In the genomic region with DNA sequence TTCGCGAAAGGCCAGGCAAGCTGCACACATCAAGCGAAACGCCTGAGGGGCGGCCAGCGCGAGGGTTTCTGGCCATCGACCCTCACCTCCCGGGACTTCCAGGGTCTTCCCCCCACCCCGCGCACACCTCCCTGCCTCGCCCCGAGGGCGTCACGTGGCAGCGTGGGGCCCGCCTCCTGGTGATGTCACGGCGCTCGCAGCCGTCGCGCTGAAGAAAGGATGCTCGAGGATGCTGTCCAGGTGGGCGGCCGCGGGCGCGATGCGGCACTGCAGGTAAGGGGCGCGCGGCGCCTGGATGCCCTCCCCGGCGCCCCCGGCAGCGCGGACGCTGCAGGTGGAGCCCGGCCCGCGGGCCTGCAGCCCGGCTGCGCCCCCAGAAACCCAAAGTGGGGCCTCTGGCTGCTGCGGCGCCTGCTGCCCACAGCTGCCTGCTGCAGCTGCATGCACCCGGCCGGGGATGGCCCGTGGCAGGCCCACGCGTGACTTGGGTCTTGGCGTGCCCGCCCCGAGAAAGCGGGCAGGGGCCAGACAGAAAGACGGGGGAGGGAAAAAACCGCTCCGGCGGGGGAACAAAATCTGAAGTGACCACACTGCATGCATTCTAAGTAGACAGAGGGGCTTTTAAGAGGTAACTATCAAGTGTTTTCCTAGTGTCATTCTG, we compare ENCODE assay signal across 1 cellular context.
TF ChIP-seq lines count a peak whose summit lies in the region.

No MANE protein-coding gene starts in this region.

TF ChIP-seq in HepG2, 621 proteins besides CTCF, POLR2A, EP300 and RAD21 (continued from another document):
- TF ChIP-seq, protein P1, sequence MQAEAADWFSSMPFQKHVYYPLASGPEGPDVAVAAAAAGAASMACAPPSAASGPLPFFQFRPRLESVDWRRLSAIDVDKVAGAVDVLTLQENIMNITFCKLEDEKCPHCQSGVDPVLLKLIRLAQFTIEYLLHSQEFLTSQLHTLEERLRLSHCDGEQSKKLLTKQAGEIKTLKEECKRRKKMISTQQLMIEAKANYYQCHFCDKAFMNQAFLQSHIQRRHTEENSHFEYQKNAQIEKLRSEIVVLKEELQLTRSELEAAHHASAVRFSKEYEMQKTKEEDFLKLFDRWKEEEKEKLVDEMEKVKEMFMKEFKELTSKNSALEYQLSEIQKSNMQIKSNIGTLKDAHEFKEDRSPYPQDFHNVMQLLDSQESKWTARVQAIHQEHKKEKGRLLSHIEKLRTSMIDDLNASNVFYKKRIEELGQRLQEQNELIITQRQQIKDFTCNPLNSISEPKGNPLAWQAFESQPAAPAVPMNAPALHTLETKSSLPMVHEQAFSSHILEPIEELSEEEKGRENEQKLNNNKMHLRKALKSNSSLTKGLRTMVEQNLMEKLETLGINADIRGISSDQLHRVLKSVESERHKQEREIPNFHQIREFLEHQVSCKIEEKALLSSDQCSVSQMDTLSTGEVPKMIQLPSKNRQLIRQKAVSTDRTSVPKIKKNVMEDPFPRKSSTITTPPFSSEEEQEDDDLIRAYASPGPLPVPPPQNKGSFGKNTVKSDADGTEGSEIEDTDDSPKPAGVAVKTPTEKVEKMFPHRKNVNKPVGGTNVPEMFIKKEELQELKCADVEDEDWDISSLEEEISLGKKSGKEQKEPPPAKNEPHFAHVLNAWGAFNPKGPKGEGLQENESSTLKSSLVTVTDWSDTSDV (CRISPR knock-in tag; IDR thresholded peaks at IDR 0.05), result no peak
- TF ChIP-seq SAP130 (CRISPR knock-in tag; IDR thresholded peaks at IDR 0.05; ENCODE audit: low read depth), result no peak
- no peak for TF ChIP-seq ZBTB1 (CRISPR knock-in tag; IDR thresholded peaks at IDR 0.05; ENCODE audit: borderline replicate concordance)
- TF ChIP-seq ZNF619 (CRISPR knock-in tag; IDR thresholded peaks at IDR 0.05), result no peak
- TF ChIP-seq, protein P2, sequence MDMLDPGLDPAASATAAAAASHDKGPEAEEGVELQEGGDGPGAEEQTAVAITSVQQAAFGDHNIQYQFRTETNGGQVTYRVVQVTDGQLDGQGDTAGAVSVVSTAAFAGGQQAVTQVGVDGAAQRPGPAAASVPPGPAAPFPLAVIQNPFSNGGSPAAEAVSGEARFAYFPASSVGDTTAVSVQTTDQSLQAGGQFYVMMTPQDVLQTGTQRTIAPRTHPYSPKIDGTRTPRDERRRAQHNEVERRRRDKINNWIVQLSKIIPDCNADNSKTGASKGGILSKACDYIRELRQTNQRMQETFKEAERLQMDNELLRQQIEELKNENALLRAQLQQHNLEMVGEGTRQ (IDR thresholded peaks at IDR 0.05; ENCODE audit: low read depth, low read length), result no peak
- TF ChIP-seq, protein P2 (CRISPR knock-in tag; IDR thresholded peaks at IDR 0.05; ENCODE audit: borderline replicate concordance), result no peak
- TF ChIP-seq FOXP1 (IDR thresholded peaks at IDR 0.05), result no peak
- TF ChIP-seq FOXP1 (CRISPR knock-in tag; IDR thresholded peaks at IDR 0.05), result no peak
- no peak for TF ChIP-seq ZNF788 (CRISPR knock-in tag; IDR thresholded peaks at IDR 0.05; ENCODE audit: borderline replicate concordance)
- TF ChIP-seq KLF12 (CRISPR knock-in tag; IDR thresholded peaks at IDR 0.05; ENCODE audit: borderline replicate concordance), result no peak
- TF ChIP-seq SMARCC2 (IDR thresholded peaks at IDR 0.05), result no peak
- no peak for TF ChIP-seq NFKBIZ (CRISPR knock-in tag; IDR thresholded peaks at IDR 0.05)
- no peak for TF ChIP-seq NFATC3 (CRISPR knock-in tag; IDR thresholded peaks at IDR 0.05)
- no peak for TF ChIP-seq MED8 (CRISPR knock-in tag; IDR thresholded peaks at IDR 0.05; ENCODE audit: insufficient replicate concordance)
- TF ChIP-seq, protein P3, sequence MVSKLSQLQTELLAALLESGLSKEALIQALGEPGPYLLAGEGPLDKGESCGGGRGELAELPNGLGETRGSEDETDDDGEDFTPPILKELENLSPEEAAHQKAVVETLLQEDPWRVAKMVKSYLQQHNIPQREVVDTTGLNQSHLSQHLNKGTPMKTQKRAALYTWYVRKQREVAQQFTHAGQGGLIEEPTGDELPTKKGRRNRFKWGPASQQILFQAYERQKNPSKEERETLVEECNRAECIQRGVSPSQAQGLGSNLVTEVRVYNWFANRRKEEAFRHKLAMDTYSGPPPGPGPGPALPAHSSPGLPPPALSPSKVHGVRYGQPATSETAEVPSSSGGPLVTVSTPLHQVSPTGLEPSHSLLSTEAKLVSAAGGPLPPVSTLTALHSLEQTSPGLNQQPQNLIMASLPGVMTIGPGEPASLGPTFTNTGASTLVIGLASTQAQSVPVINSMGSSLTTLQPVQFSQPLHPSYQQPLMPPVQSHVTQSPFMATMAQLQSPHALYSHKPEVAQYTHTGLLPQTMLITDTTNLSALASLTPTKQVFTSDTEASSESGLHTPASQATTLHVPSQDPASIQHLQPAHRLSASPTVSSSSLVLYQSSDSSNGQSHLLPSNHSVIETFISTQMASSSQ (IDR thresholded peaks at IDR 0.05; ENCODE audit: low read depth), result no peak
- TF ChIP-seq, protein P3 (CRISPR knock-in tag; IDR thresholded peaks at IDR 0.05; ENCODE audit: borderline replicate concordance), result no peak
